25 cellular contexts compared by ENCODE assay signal in genomic region chr14:21514341-21514740, GRCh38.
"Had no signal": no experiment of that assay in that cellular context is flagged by ENCODE, and none has a peak within 500 bp of the region (broad histone marks: within the 10 kb centered on the region; RNA-seq: fewer than 3 reads in every experiment).

No MANE protein-coding gene starts in this region.

- H3K4me3 ChIP-seq: colonic mucosa, hepatocyte, left ventricle myocardium inferior, lower lobe of right lung, pancreas, sigmoid colon, skin epidermis, testis, tibial nerve, upper lobe of right lung, vagina had no signal

- H3K27me3 Mint-ChIP-seq: memory B cell; stimulated activated naive CD8-positive, alpha-beta T cell treated with anti-CD3 and anti-CD28 coated beads, Interleukin-15, amount 100 ng/mL, for 72 hours had no signal

- H3K9me3 Mint-ChIP-seq: memory B cell; natural killer cell treated with Interleukin-12 subunit alpha and Interleukin-12 subunit beta and Interleukin-15 and Interleukin-18, amount 100 ng/mL, for 72 hours; stimulated activated naive CD8-positive, alpha-beta T cell treated with anti-CD3 and anti-CD28 coated beads, Interleukin-15, amount 100 ng/mL, for 72 hours had no signal

- FAIRE-seq: kidney, pancreas had no signal

- H3K4me3 Mint-ChIP-seq: endodermal cell; memory B cell; natural killer cell treated with Interleukin-12 subunit alpha and Interleukin-12 subunit beta and Interleukin-15 and Interleukin-18, amount 100 ng/mL, for 72 hours; stimulated activated naive B cell treated with anti-CD40 and anti-IgM and Interleukin-4, amounts not matched to agents 10 μg/mL and 1 μg/mL and 100 μg/mL, for 72 hours; stimulated activated naive CD8-positive, alpha-beta T cell treated with anti-CD3 and anti-CD28 coated beads, Interleukin-15, amount 100 ng/mL, for 72 hours had no signal

- H3K27ac Mint-ChIP-seq: endodermal cell; memory B cell; natural killer cell treated with Interleukin-12 subunit alpha and Interleukin-12 subunit beta and Interleukin-15 and Interleukin-18, amount 100 ng/mL, for 72 hours; stimulated activated naive B cell treated with anti-CD40 and anti-IgM and Interleukin-4, amounts not matched to agents 10 μg/mL and 1 μg/mL and 100 μg/mL, for 72 hours; stimulated activated naive CD8-positive, alpha-beta T cell treated with anti-CD3 and anti-CD28 coated beads, Interleukin-15, amount 100 ng/mL, for 72 hours had no signal

- DNase-seq: colonic mucosa; effector CD4-positive, alpha-beta T cell; endodermal cell; foreskin melanocyte; head of caudate nucleus; kidney; left cardiac atrium; left ventricle myocardium inferior; lower lobe of right lung; midbrain; nucleus accumbens; pancreas; sigmoid colon; stimulated activated CD4-positive, alpha-beta T cell treated with anti-CD3 and anti-CD28 coated beads, Interleukin-2, amount 100 ng/mL, for 24 hours; stimulated activated CD4-positive, alpha-beta T cell treated with anti-CD3 and anti-CD28 coated beads, Interleukin-4, amount 100 ng/mL, for 4 hours; stimulated activated naive B cell treated with anti-CD40 and anti-IgM and Interleukin-4, amounts not matched to agents 10 μg/mL and 1 μg/mL and 100 μg/mL, for 72 hours; stimulated activated naive CD8-positive, alpha-beta T cell treated with anti-CD3 and anti-CD28 coated beads, Interleukin-15, amount 100 ng/mL, for 72 hours; testis; upper lobe of right lung had no signal

- H3K4me2 ChIP-seq: hepatocyte had no signal

- ATAC-seq: left cardiac atrium; lower lobe of right lung; natural killer cell treated with Interleukin-12 subunit alpha and Interleukin-12 subunit beta and Interleukin-15 and Interleukin-18, amount 100 ng/mL, for 72 hours; pancreas; stimulated activated naive B cell treated with anti-CD40 and anti-IgM and Interleukin-4, amounts not matched to agents 10 μg/mL and 1 μg/mL and 100 μg/mL, for 72 hours; stimulated activated naive CD8-positive, alpha-beta T cell treated with anti-CD3 and anti-CD28 coated beads, Interleukin-15, amount 100 ng/mL, for 72 hours; upper lobe of right lung had no signal

- H3K36me3 ChIP-seq: colonic mucosa, left ventricle myocardium inferior, pancreas, sigmoid colon, tibial nerve, upper lobe of right lung, vagina had no signal

- H2AFZ ChIP-seq: hepatocyte had no signal

- H3K9me3 ChIP-seq: colonic mucosa, left ventricle myocardium inferior, lower lobe of right lung, pancreas, sigmoid colon, testis, tibial nerve, upper lobe of right lung, vagina had no signal

- H3K27me3 ChIP-seq: colonic mucosa, hepatocyte, pancreas, sigmoid colon, testis, tibial nerve, upper lobe of right lung, vagina had no signal

- H3K27ac ChIP-seq: colonic mucosa, hepatocyte, left ventricle myocardium inferior, lower lobe of right lung, pancreas, sigmoid colon, skin epidermis, testis, tibial nerve, upper lobe of right lung, vagina had no signal
